ENCODE assay signal across 25 cellular contexts in the genomic region with DNA sequence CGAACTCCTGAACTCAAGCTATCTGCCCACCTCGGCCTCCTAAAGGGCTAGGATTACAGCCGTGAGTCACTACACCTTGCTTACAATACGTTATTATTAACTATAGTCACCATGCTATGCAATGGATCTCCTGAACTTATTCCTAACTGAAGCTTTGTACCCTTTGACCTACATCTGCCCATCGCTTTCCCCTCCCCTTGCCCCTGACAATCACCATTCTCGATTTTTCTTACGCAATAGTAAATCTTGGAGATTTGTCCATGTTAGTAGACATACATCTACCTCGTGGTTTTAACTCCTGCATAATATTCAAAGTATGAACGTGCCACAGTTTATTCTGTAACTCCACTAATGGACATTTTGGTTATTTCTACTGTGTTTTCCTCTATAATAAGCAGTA.
DNase-seq lines count a peak whose midpoint lies in the region; ATAC-seq, FAIRE-seq and TF ChIP-seq lines count a peak whose summit lies in the region.
"Had no signal": no experiment of that assay in that cellular context is flagged by ENCODE, and none has a peak within 500 bp of the region (broad histone marks: within the 10 kb centered on the region; RNA-seq: fewer than 3 reads in every experiment).

No MANE protein-coding gene starts in this region.

- CTCF ChIA-PET in HepG2 (lab: Yijun Ruan, JAX; ENCODE audit: low intra/inter-chr PET ratio, low total read pairs) = no interaction called here
- CTCF ChIA-PET in H1 (lab: Charles Lee; ENCODE audit: partially characterized antibody) = interaction anchor here (0.6 to 2.0 kb wide), 3 partner anchors 8 to 37 kb away, joined by 3 to 9 read pairs (median 3); no protein-coding TSS in a partner anchor

- H3K23me2 ChIP-seq in H1 (ENCODE audit: low read depth, low read length) = no peaks in the 10 kb centered on the region

- TF ChIP-seq CTCF in HepG2 (CRISPR knock-in tag; IDR thresholded peaks at IDR 0.05) = no peak
- TF ChIP-seq CTCF in right lobe of liver (IDR thresholded peaks at IDR 0.05) = no peak
- TF ChIP-seq CTCF in H1 (IDR thresholded peaks at IDR 0.05; ENCODE audit: control extremely low read depth in 1 of 3, insufficient read depth in 1 of 3, low read depth in 1 of 3, low read length in 3 of 3) = no peak
- TF ChIP-seq CTCF in osteocyte (IDR thresholded peaks at IDR 0.05) = no peak

- peak overlapping the region; percentile 79 for H2BK12ac ChIP-seq in H1 (ENCODE audit: low read depth, low read length)

- H3K36me3 ChIP-seq in HepG2 (replicated peaks in 1 of 2; ENCODE audit: control insufficient read depth in 1 of 2, insufficient read depth in 2 of 2, low read length in 2 of 2) (no peaks in the 10 kb centered on the region), right lobe of liver (no peaks in the 10 kb centered on the region), H1 (ENCODE audit: control insufficient read depth in 2 of 4, insufficient read depth in 4 of 4, low read length in 3 of 4) (no peaks in the 10 kb centered on the region)
- H3K36me3 ChIP-seq: BE2C; BLaER1 treated with 17β-estradiol and CSF1 and Interleukin-3, amounts not matched to agents 10 nM and 100 nM had no signal

- no peak for DNase-seq in HepG2 (ENCODE audit: low spot score)
- no peak for DNase-seq in right lobe of liver
- peak in 1 of 2 experiments; percentile 33 for DNase-seq in H1 (ENCODE audit: low read depth in 1 of 2, low spot score in 2 of 2)
- peak; percentile 76 for DNase-seq in osteocyte (ENCODE audit: extremely low spot score, unreplicated experiment)
- DNase-seq in stimulated activated naive B cell treated with anti-CD40 and anti-IgM and Interleukin-4, amounts not matched to agents 10 μg/mL and 1 μg/mL and 100 μg/mL, for 72 hours = no peak
- DNase-seq in amniotic stem cell (lab: John Stamatoyannopoulos, UW) = no peak
- DNase-seq: 8988T; ACHN; AML-193; BE2C; CD4-positive, alpha-beta T cell; CD8-positive, alpha-beta memory T cell; DMS 273 treated with DMSO at 0.1 percent for 48 hours; DMS79; EL; GDM1; GM23248; H9 had no signal

- no peak overlapping the region for H2AFZ ChIP-seq in HepG2 (ENCODE audit: low read length)
- no peak overlapping the region for H2AFZ ChIP-seq in H1 (ENCODE audit: low read length)
- H2AFZ ChIP-seq: GM23248 had no signal

- no peak overlapping the region for H3K9ac ChIP-seq in HepG2 (ENCODE audit: insufficient read depth, low read depth, low read length)
- H3K9ac ChIP-seq in H1 (replicated peaks in 1 of 4; ENCODE audit: extremely low read depth in 1 of 4, low read depth in 3 of 4, low read length in 3 of 4) = no peak overlapping the region
- H3K9ac ChIP-seq: BLaER1 treated with 17β-estradiol and CSF1 and Interleukin-3, amounts not matched to agents 10 nM and 100 nM; GM23248 had no signal

- in situ Hi-C loops in HepG2 (cut with HindIII; ENCODE audit: extremely low pct_ligation_motif_present, low pct_unique_long_range_greater_than_20kb) = no loop called here

- no peak overlapping the region for H3K27ac ChIP-seq in HepG2 (ENCODE audit: extremely low read length, insufficient read depth, low read length)
- H3K27ac ChIP-seq in right lobe of liver = no peak overlapping the region
- H3K27ac ChIP-seq in H1 (ENCODE audit: low read depth, low read length) = no peak overlapping the region
- H3K27ac ChIP-seq: A549; BLaER1 treated with 17β-estradiol and CSF1 and Interleukin-3, amounts not matched to agents 10 nM and 100 nM; GM23248 had no signal

- TF ChIP-seq RAD21 in HepG2 (CRISPR knock-in tag; IDR thresholded peaks at IDR 0.05) = no peak
- no peak for TF ChIP-seq RAD21 in H1 (IDR thresholded peaks at IDR 0.05 in 1 of 2, conservative IDR thresholded peaks at IDR 0.05 in 1 of 2; ENCODE audit: low read depth in 2 of 2, low read length in 2 of 2)

- H3K4me1 ChIP-seq in HepG2 (ENCODE audit: insufficient read depth, low read length) = no peaks in the 10 kb centered on the region
- H3K4me1 ChIP-seq in right lobe of liver = no peaks in the 10 kb centered on the region
- H3K4me1 ChIP-seq in H1 (replicated peaks in 1 of 4; ENCODE audit: control insufficient read depth in 3 of 4, insufficient read depth in 4 of 4, low read length in 3 of 4) = peaks cover 11 to 26% (median 18%) of the 10 kb centered on the region in 4 experiments; a peak in 6 of 7 replicates
- H3K4me1 ChIP-seq: A549, BE2C had no signal

- H3K27me3 Mint-ChIP-seq in osteocyte (ENCODE audit: unreplicated experiment) = peaks cover 15% of the 10 kb centered on the region
- H3K27me3 Mint-ChIP-seq in stimulated activated naive B cell treated with anti-CD40 and anti-IgM and Interleukin-4, amounts not matched to agents 10 μg/mL and 1 μg/mL and 100 μg/mL, for 72 hours = peaks cover 6 to 13% of the 10 kb centered on the region in 2 donors

- H3K4me2 ChIP-seq in HepG2 (ENCODE audit: low read depth, low read length) (no peak overlapping the region), H1 (ENCODE audit: insufficient read depth in 1 of 2, low read depth in 2 of 2, low read length in 2 of 2) (no peak overlapping the region)
- H3K4me2 ChIP-seq: A549; BLaER1 treated with 17β-estradiol and CSF1 and Interleukin-3, amounts not matched to agents 10 nM and 100 nM had no signal

- peak overlapping the region; percentile 22 for H4K91ac ChIP-seq in H1 (replicated peaks; ENCODE audit: insufficient read length, low read length)

- no peak overlapping the region for H3K23ac ChIP-seq in H1 (ENCODE audit: insufficient read length)

- H3K36me3 Mint-ChIP-seq in osteocyte (ENCODE audit: unreplicated experiment) = no peaks in the 10 kb centered on the region
- H3K36me3 Mint-ChIP-seq in stimulated activated naive B cell treated with anti-CD40 and anti-IgM and Interleukin-4, amounts not matched to agents 10 μg/mL and 1 μg/mL and 100 μg/mL, for 72 hours = no peaks in the 10 kb centered on the region
- H3K36me3 Mint-ChIP-seq: CD14-positive monocyte; CD8-positive, alpha-beta memory T cell had no signal

- no peak overlapping the region for H2AK5ac ChIP-seq in H1 (ENCODE audit: low read depth, low read length)

- no peak overlapping the region for H3K4me3 Mint-ChIP-seq in osteocyte (ENCODE audit: unreplicated experiment)
- no peak overlapping the region for H3K4me3 Mint-ChIP-seq in stimulated activated naive B cell treated with anti-CD40 and anti-IgM and Interleukin-4, amounts not matched to agents 10 μg/mL and 1 μg/mL and 100 μg/mL, for 72 hours
- H3K4me3 Mint-ChIP-seq: CD14-positive monocyte; CD4-positive, alpha-beta T cell; CD8-positive, alpha-beta memory T cell; H9 had no signal

- intact Hi-C loops in HepG2 (cut with micrococcal nuclease; ENCODE audit: unreplicated experiment) = loop anchor here (10.0 kb wide), 1 partner anchor 1056 kb away; no protein-coding TSS in a partner anchor
- intact Hi-C loops in right lobe of liver (cut with DNase I) = no loop called here

- 0 out of 2 replicates have a peak overlapping the region, but pooled peaks have one; percentile 1 for H3K18ac ChIP-seq in H1 (ENCODE audit: extremely low read depth, low read length)

- no peak overlapping the region for H2BK15ac ChIP-seq in H1 (ENCODE audit: low read length)

- H3K9me3 Mint-ChIP-seq in osteocyte (ENCODE audit: unreplicated experiment) = no peaks in the 10 kb centered on the region
- H3K9me3 Mint-ChIP-seq in stimulated activated naive B cell treated with anti-CD40 and anti-IgM and Interleukin-4, amounts not matched to agents 10 μg/mL and 1 μg/mL and 100 μg/mL, for 72 hours = no peaks in the 10 kb centered on the region
- H3K9me3 Mint-ChIP-seq: CD4-positive, alpha-beta T cell; CD8-positive, alpha-beta memory T cell; H9 had no signal

- no peak overlapping the region for H4K8ac ChIP-seq in H1 (ENCODE audit: extremely low read depth, insufficient read depth, low read length)

- ATAC-seq in HepG2 = no peak
- no peak for ATAC-seq in right lobe of liver
- ATAC-seq in stimulated activated naive B cell treated with anti-CD40 and anti-IgM and Interleukin-4, amounts not matched to agents 10 μg/mL and 1 μg/mL and 100 μg/mL, for 72 hours (replicated peaks) = no peak
- ATAC-seq: A549, GM12878, HCT116 had no signal

- no peaks in the 10 kb centered on the region for H4K20me1 ChIP-seq in HepG2 (ENCODE audit: insufficient read depth, low read length)
- no peaks in the 10 kb centered on the region for H4K20me1 ChIP-seq in H1 (replicated peaks in 1 of 2; ENCODE audit: control insufficient read depth in 1 of 2, insufficient read depth in 2 of 2, low read length in 2 of 2)
- H4K20me1 ChIP-seq: BLaER1 treated with 17β-estradiol and CSF1 and Interleukin-3, amounts not matched to agents 10 nM and 100 nM had no signal

- TF ChIP-seq EP300 in HepG2 (IDR thresholded peaks at IDR 0.05; ENCODE audit: low read depth in 2 of 2, low read length in 2 of 2) (no peak), HepG2 (CRISPR knock-in tag; IDR thresholded peaks at IDR 0.05; ENCODE audit: borderline replicate concordance) (no peak), H1 (IDR thresholded peaks at IDR 0.05; ENCODE audit: borderline replicate concordance in 1 of 2, low read depth in 2 of 2, low read length in 2 of 2) (no peak)

- H3K4me3 ChIP-seq in HepG2 (replicated peaks in 1 of 3; ENCODE audit: insufficient read depth in 1 of 3, low read depth in 2 of 3, low read length in 3 of 3) = no peak overlapping the region
- H3K4me3 ChIP-seq in right lobe of liver = no peak overlapping the region
- no peak overlapping the region for H3K4me3 ChIP-seq in H1 (ENCODE audit: extremely low read depth in 1 of 4, insufficient read depth in 2 of 4, low read depth in 3 of 4, low read length in 4 of 4)
- H3K4me3 ChIP-seq: A549; BLaER1 treated with 17β-estradiol and CSF1 and Interleukin-3, amounts not matched to agents 10 nM and 100 nM; GM12878; GM23248 had no signal

- H3K79me2 ChIP-seq in HepG2 (ENCODE audit: insufficient read depth, low read length) (no peaks in the 10 kb centered on the region), H1 (ENCODE audit: control insufficient read depth in 1 of 2, insufficient read depth in 2 of 2, low read length in 2 of 2) (no peaks in the 10 kb centered on the region)

- POLR2A ChIA-PET in HepG2 (lab: Yijun Ruan, JAX) (no interaction called here), H1 (lab: Charles Lee; ENCODE audit: partially characterized antibody) (interaction anchor here (0.7 kb wide), 1 partner anchor 426 kb away, joined by 3 read pairs; no protein-coding TSS in a partner anchor)

- no peak for TF ChIP-seq POLR2A in HepG2 (IDR thresholded peaks at IDR 0.05; ENCODE audit: insufficient read depth in 1 of 2, low read depth in 2 of 2, low read length in 2 of 2)
- no peak for TF ChIP-seq POLR2A in right lobe of liver (IDR thresholded peaks at IDR 0.05)
- TF ChIP-seq POLR2A in H1 (IDR thresholded peaks at IDR 0.05; ENCODE audit: control extremely low read depth in 1 of 2, low read depth in 2 of 2, low read length in 2 of 2) = no peak

- peak overlapping the region; percentile 49 for H2BK120ac ChIP-seq in H1 (replicated peaks; ENCODE audit: low read depth, low read length)

- H3K56ac ChIP-seq in H1 (replicated peaks; ENCODE audit: insufficient read length, low read depth, low read length) = no peak overlapping the region

- no peak overlapping the region for H3K4ac ChIP-seq in H1 (replicated peaks; ENCODE audit: insufficient read length, low read depth, low read length)

- H3K79me1 ChIP-seq in H1 (ENCODE audit: low read depth, low read length) = no peaks in the 10 kb centered on the region

- BruUV-seq in HepG2 (replicated peaks; lab: Mats Ljungman, UMichigan) = no TSS peak

- no peak overlapping the region for H3K14ac ChIP-seq in H1 (ENCODE audit: insufficient read length)

- no peak for FAIRE-seq in HepG2 (lab: Jason Lieb, UNC)
- FAIRE-seq in H1 (lab: Jason Lieb, UNC) = no peak
- FAIRE-seq: A549, D721Med, GM12878, GM19239 had no signal

- no peak overlapping the region for H3K27ac Mint-ChIP-seq in osteocyte (ENCODE audit: unreplicated experiment)
- no peak overlapping the region for H3K27ac Mint-ChIP-seq in stimulated activated naive B cell treated with anti-CD40 and anti-IgM and Interleukin-4, amounts not matched to agents 10 μg/mL and 1 μg/mL and 100 μg/mL, for 72 hours
- H3K27ac Mint-ChIP-seq: CD4-positive, alpha-beta T cell; CD8-positive, alpha-beta memory T cell had no signal

- H3K4me1 Mint-ChIP-seq in osteocyte (ENCODE audit: unreplicated experiment) = no peaks in the 10 kb centered on the region
- no peaks in the 10 kb centered on the region for H3K4me1 Mint-ChIP-seq in stimulated activated naive B cell treated with anti-CD40 and anti-IgM and Interleukin-4, amounts not matched to agents 10 μg/mL and 1 μg/mL and 100 μg/mL, for 72 hours
- H3K4me1 Mint-ChIP-seq: CD14-positive monocyte; CD8-positive, alpha-beta memory T cell had no signal

- H4K5ac ChIP-seq in H1 (ENCODE audit: insufficient read length, low read depth, low read length) = no peak overlapping the region

- no peaks in the 10 kb centered on the region for H3K9me3 ChIP-seq in HepG2 (ENCODE audit: low read length)
- H3K9me3 ChIP-seq in right lobe of liver = no peaks in the 10 kb centered on the region
- H3K9me3 ChIP-seq in H1 (ENCODE audit: insufficient read depth in 2 of 2, low read depth in 1 of 2, low read length in 1 of 2) = no peaks in the 10 kb centered on the region
- H3K9me3 ChIP-seq: A549; BE2C; BLaER1 treated with 17β-estradiol and CSF1 and Interleukin-3, amounts not matched to agents 10 nM and 100 nM had no signal

- 20% methylated on average over 9 of the region's 9 CpGs for WGBS in HepG2 (ENCODE audit: low lambda C conversion rate)
- 52% methylated on average over 9 of the region's 9 CpGs for WGBS in right lobe of liver (ENCODE audit: insufficient coverage, low coverage, low lambda C conversion rate, missing lambda C conversion rate)
- 88% methylated on average over 9 of the region's 9 CpGs; no CpG with 5 or more reads in 1 of the 2 experiments for WGBS in H1 (ENCODE audit: extremely low coverage in 1 of 2, insufficient coverage in 1 of 2, insufficient read length in 1 of 2, insufficient replicate concordance in 2 of 2, low coverage in 1 of 2, low lambda C conversion rate in 2 of 2, missing lambda C conversion rate in 1 of 2), 2 experiments

- H3K27me3 ChIP-seq in HepG2 (ENCODE audit: control insufficient read depth in 1 of 2, insufficient read depth in 2 of 2, low read length in 2 of 2) = peaks cover 2 to 32% of the 10 kb centered on the region in 2 experiments; a peak in 2 of 5 replicates
- H3K27me3 ChIP-seq in right lobe of liver = no peaks in the 10 kb centered on the region
- no peaks in the 10 kb centered on the region for H3K27me3 ChIP-seq in H1 (replicated peaks in 1 of 4; ENCODE audit: control insufficient read depth in 3 of 4, extremely low read depth in 1 of 4, insufficient read depth in 3 of 4, low read length in 3 of 4)
- H3K27me3 ChIP-seq: BE2C; BLaER1 treated with 17β-estradiol and CSF1 and Interleukin-3, amounts not matched to agents 10 nM and 100 nM had no signal

- H2BK20ac ChIP-seq in H1 (ENCODE audit: low read length) = peak overlapping the region; percentile 66; the same call in 1 of the 2 replicates

- peak overlapping the region; percentile 21; the same call in 1 of the 2 replicates for H2BK5ac ChIP-seq in H1 (ENCODE audit: low read depth, low read length)
